In the genomic region with DNA sequence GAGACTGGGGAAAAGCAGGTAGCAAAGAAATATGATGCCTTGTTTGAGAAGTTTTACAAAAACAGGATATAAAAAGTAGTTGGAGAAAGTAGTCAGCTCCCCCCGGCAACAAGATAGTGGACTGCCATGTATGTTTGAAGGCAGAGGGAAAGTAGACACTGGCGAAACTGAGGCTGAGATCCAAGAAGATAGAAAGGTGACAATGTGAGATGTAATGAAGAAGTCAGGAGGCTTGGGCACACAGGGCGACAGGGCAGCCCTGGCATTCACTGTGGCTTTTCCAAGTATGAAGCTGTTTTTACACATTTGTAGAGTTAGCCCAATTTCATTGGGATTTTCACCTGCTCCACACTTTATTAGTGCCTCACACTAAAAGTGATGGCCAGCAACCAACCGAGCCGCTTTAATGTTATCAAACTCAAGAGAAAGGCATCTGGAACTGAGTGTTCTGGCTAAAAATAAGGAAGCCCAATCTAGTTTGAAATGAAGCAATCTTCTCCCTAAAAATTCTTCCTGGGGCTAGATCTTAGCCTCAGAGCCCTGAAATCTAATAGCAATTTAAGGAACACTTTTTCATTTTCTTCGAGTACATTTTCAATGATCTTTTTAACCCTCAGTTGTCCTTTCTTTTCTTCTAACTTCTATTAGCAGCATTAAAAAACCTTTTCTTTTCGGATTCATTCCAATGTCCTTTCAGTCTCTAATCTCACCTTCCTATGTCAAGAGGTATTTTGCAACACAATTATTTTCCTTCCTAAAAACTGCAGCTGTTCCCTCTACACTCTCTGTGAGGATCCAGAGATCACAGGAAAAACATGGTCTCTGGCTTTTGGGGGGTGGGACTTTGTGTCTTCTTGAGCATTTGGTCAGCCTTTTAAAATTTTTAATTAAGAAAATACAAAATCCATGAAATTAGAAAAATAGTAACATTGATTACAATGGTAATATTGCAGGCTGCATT, we compare ENCODE assay signal across 23 cellular contexts.
DNase-seq lines count a peak whose midpoint lies in the region; ATAC-seq and TF ChIP-seq lines count a peak whose summit lies in the region.
"Had no signal": no experiment of that assay in that cellular context is flagged by ENCODE, and none has a peak within 500 bp of the region (broad histone marks: within the 10 kb centered on the region; RNA-seq: fewer than 3 reads in every experiment).

No MANE protein-coding gene starts in this region.

- intact Hi-C loops in esophagus muscularis mucosa (cut with DNase I) (no loop called here), left lung (cut with DNase I) (no loop called here)

- H3K36me3 ChIP-seq in esophagus muscularis mucosa = no peaks in the 10 kb centered on the region
- H3K36me3 ChIP-seq in left lung = no peaks in the 10 kb centered on the region
- H3K36me3 ChIP-seq in thoracic aorta = no peaks in the 10 kb centered on the region
- H3K36me3 ChIP-seq: colonic mucosa, thyroid gland had no signal

- no peak overlapping the region for H3K4me3 Mint-ChIP-seq in T-helper 17 cell
- H3K4me3 Mint-ChIP-seq: activated naive CD8-positive, alpha-beta T cell treated with anti-CD3 and anti-CD28 coated beads for 36 hours; endodermal cell; neural crest cell; stimulated activated memory B cell treated with anti-CD40 and anti-IgM and Interleukin-4, amounts not matched to agents 10 μg/mL and 1 μg/mL and 100 μg/mL, for 72 hours had no signal

- peak; percentile 31 for DNase-seq in LHCN-M2 (ENCODE audit: low read depth)
- no peak for DNase-seq in esophagus muscularis mucosa (ENCODE audit: extremely low spot score)
- no peak for DNase-seq in left lung
- DNase-seq in thoracic aorta (ENCODE audit: low spot score) = no peak
- DNase-seq in COR-L47 (lab: John Stamatoyannopoulos, UW) = no peak
- no peak for DNase-seq in NCI-H1105 (lab: John Stamatoyannopoulos, UW)
- no peak for DNase-seq in cerebellar cortex (ENCODE audit: low spot score)
- no peak for DNase-seq in T-helper 17 cell
- DNase-seq: activated CD4-positive, alpha-beta T cell treated with anti-CD3 and anti-CD28 coated beads, Interleukin-2, amount 50 U/mL, for 48 hours; activated CD4-positive, CD25-positive, alpha-beta regulatory T cell; activated CD8-positive, alpha-beta memory T cell treated with anti-CD3 and anti-CD28 coated beads, Interleukin-2, amount 50 U/mL, for 48 hours; activated naive CD8-positive, alpha-beta T cell treated with anti-CD3 and anti-CD28 coated beads for 36 hours; C1 segment of cervical spinal cord; endodermal cell; glutamatergic neuron; stimulated activated CD4-positive, alpha-beta T cell treated with anti-CD3 and anti-CD28 coated beads, Interleukin-2, amount 100 ng/mL, for 24 hours; thyroid gland had no signal

- no peaks in the 10 kb centered on the region for H3K4me1 Mint-ChIP-seq in T-helper 17 cell
- H3K4me1 Mint-ChIP-seq: activated naive CD8-positive, alpha-beta T cell treated with anti-CD3 and anti-CD28 coated beads for 36 hours; endodermal cell; neural crest cell; stimulated activated memory B cell treated with anti-CD40 and anti-IgM and Interleukin-4, amounts not matched to agents 10 μg/mL and 1 μg/mL and 100 μg/mL, for 72 hours had no signal

- peaks cover 4 to 28% (median 21%) of the 10 kb centered on the region in 4 donors for H3K4me1 ChIP-seq in esophagus muscularis mucosa
- H3K4me1 ChIP-seq in left lung = peaks cover 0 to 9% of the 10 kb centered on the region in 2 donors
- H3K4me1 ChIP-seq in thoracic aorta (ENCODE audit: control insufficient read depth in 1 of 2, low read depth in 2 of 2) = peaks cover 15 to 21% of the 10 kb centered on the region in 2 donors
- H3K4me1 ChIP-seq: colonic mucosa, thyroid gland had no signal

- H3K27ac Mint-ChIP-seq in T-helper 17 cell = no peak overlapping the region
- H3K27ac Mint-ChIP-seq: activated naive CD8-positive, alpha-beta T cell treated with anti-CD3 and anti-CD28 coated beads for 36 hours; endodermal cell; progenitor cell of endocrine pancreas; stimulated activated memory B cell treated with anti-CD40 and anti-IgM and Interleukin-4, amounts not matched to agents 10 μg/mL and 1 μg/mL and 100 μg/mL, for 72 hours had no signal

- H3K27ac ChIP-seq in esophagus muscularis mucosa (replicated peaks in 1 of 4) = peak overlapping the region in 3 of 4 donors; percentile 49 to 62 (median 57)
- H3K27ac ChIP-seq in left lung = peak overlapping the region in 1 of 2 donors; percentile 51
- peak overlapping the region; percentile 64 to 66 for H3K27ac ChIP-seq in thoracic aorta
- H3K27ac ChIP-seq: colonic mucosa, KMS-11, RWPE1, thyroid gland had no signal

- no peaks in the 10 kb centered on the region for H3K27me3 Mint-ChIP-seq in T-helper 17 cell
- H3K27me3 Mint-ChIP-seq: activated naive CD8-positive, alpha-beta T cell treated with anti-CD3 and anti-CD28 coated beads for 36 hours; progenitor cell of endocrine pancreas; stimulated activated memory B cell treated with anti-CD40 and anti-IgM and Interleukin-4, amounts not matched to agents 10 μg/mL and 1 μg/mL and 100 μg/mL, for 72 hours had no signal

- WGBS in esophagus muscularis mucosa = 59% methylated on average over 7 of the region's 7 CpGs

- no peak for TF ChIP-seq EP300 in esophagus muscularis mucosa (IDR thresholded peaks at IDR 0.05)

- peaks cover 4% of the 10 kb centered on the region for H3K36me3 Mint-ChIP-seq in T-helper 17 cell (ENCODE audit: low read depth)
- H3K36me3 Mint-ChIP-seq: activated naive CD8-positive, alpha-beta T cell treated with anti-CD3 and anti-CD28 coated beads for 36 hours; stimulated activated memory B cell treated with anti-CD40 and anti-IgM and Interleukin-4, amounts not matched to agents 10 μg/mL and 1 μg/mL and 100 μg/mL, for 72 hours had no signal

- TF ChIP-seq CTCF in esophagus muscularis mucosa (IDR thresholded peaks at IDR 0.05) (no peak), left lung (IDR thresholded peaks at IDR 0.05) (no peak), thoracic aorta (IDR thresholded peaks at IDR 0.05) (no peak)

- no peak for TF ChIP-seq POLR2A in esophagus muscularis mucosa (IDR thresholded peaks at IDR 0.05; ENCODE audit: low read depth)

- H3K27me3 ChIP-seq in esophagus muscularis mucosa = no peaks in the 10 kb centered on the region
- no peaks in the 10 kb centered on the region for H3K27me3 ChIP-seq in left lung
- H3K27me3 ChIP-seq in thoracic aorta (replicated peaks; ENCODE audit: insufficient read depth) = no peaks in the 10 kb centered on the region
- H3K27me3 ChIP-seq: colonic mucosa, thyroid gland had no signal

- ATAC-seq in left lung (peak; percentile 41), thoracic aorta (ENCODE audit: insufficient number of reproducible peaks, low FRiP score, low read depth) (no peak), T-helper 17 cell (no peak)
- ATAC-seq: stimulated activated memory B cell treated with anti-CD40 and anti-IgM and Interleukin-4, amounts not matched to agents 10 μg/mL and 1 μg/mL and 100 μg/mL, for 72 hours had no signal

- H3K4me3 ChIP-seq in esophagus muscularis mucosa (no peak overlapping the region), left lung (no peak overlapping the region), thoracic aorta (peak overlapping the region; percentile 45)
- H3K4me3 ChIP-seq: colonic mucosa, thyroid gland had no signal

- H3K9me3 ChIP-seq in esophagus muscularis mucosa = no peaks in the 10 kb centered on the region
- H3K9me3 ChIP-seq in left lung = no peaks in the 10 kb centered on the region
- H3K9me3 ChIP-seq in thoracic aorta = no peaks in the 10 kb centered on the region
- H3K9me3 ChIP-seq in T-helper 17 cell (ENCODE audit: control insufficient read depth, low read length, poor library complexity, severe bottlenecking) = no peaks in the 10 kb centered on the region
- H3K9me3 ChIP-seq: colonic mucosa, thyroid gland had no signal
